Comparison of ENCODE assay signal across 1 cellular context in the genomic region with DNA sequence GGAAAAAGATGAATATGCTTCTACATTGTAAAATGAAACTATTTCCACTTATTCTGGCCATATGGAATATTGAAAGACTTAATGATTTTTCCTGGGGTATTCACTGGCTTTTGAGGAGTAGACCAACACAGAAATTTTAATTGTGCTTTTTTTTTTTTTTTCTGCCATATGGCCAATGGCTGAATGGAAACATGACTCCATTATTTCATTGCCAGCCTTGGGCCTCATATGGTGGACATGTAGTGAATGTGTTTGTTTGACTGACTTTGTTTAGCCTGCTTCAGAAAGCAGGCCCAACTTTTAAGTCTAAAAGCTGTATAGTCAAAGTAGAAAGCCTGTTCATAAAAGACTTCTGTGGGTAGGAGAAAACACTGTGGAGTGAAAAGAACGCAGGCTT.
TF ChIP-seq lines count a peak whose summit lies in the region.

No MANE protein-coding gene starts in this region.

TF ChIP-seq in GM23338, 12 proteins besides CTCF, POLR2A, EP300 and RAD21 (continued from another document):
- TF ChIP-seq, protein P1, sequence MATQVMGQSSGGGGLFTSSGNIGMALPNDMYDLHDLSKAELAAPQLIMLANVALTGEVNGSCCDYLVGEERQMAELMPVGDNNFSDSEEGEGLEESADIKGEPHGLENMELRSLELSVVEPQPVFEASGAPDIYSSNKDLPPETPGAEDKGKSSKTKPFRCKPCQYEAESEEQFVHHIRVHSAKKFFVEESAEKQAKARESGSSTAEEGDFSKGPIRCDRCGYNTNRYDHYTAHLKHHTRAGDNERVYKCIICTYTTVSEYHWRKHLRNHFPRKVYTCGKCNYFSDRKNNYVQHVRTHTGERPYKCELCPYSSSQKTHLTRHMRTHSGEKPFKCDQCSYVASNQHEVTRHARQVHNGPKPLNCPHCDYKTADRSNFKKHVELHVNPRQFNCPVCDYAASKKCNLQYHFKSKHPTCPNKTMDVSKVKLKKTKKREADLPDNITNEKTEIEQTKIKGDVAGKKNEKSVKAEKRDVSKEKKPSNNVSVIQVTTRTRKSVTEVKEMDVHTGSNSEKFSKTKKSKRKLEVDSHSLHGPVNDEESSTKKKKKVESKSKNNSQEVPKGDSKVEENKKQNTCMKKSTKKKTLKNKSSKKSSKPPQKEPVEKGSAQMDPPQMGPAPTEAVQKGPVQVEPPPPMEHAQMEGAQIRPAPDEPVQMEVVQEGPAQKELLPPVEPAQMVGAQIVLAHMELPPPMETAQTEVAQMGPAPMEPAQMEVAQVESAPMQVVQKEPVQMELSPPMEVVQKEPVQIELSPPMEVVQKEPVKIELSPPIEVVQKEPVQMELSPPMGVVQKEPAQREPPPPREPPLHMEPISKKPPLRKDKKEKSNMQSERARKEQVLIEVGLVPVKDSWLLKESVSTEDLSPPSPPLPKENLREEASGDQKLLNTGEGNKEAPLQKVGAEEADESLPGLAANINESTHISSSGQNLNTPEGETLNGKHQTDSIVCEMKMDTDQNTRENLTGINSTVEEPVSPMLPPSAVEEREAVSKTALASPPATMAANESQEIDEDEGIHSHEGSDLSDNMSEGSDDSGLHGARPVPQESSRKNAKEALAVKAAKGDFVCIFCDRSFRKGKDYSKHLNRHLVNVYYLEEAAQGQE (IDR thresholded peaks at IDR 0.05; ENCODE audit: unreplicated experiment), result no peak
- TF ChIP-seq ZNF114 (CRISPR knock-in tag; IDR thresholded peaks at IDR 0.05) (no peak), EZH2 (IDR thresholded peaks at IDR 0.05; ENCODE audit: low read depth, unreplicated experiment) (no peak), STAT1 (IDR thresholded peaks at IDR 0.05; ENCODE audit: unreplicated experiment) (no peak), NANOG (IDR thresholded peaks at IDR 0.05; ENCODE audit: borderline replicate concordance) (no peak), ZNF331 (CRISPR knock-in tag; IDR thresholded peaks at IDR 0.05; ENCODE audit: low read depth) (no peak), POLR2AphosphoS5 (IDR thresholded peaks at IDR 0.05; ENCODE audit: low read depth) (no peak)
